8 cellular contexts compared by ENCODE assay signal in genomic region chr6:25601797-25602679, GRCh38. TPM values are rescaled to one million over a fixed set of nuclear protein-coding genes. Genes with fewer than 3 reads are reported as not detected.
A peak's percentile ranks its signal among the peaks of the same experiment; 100 is the strongest.
DNase-seq lines count a peak whose midpoint lies in the region; ATAC-seq, FAIRE-seq and TF ChIP-seq lines count a peak whose summit lies in the region.

No MANE protein-coding gene starts in this region.

- peaks cover 10% of the 10 kb centered on the region for H3K4me1 Mint-ChIP-seq in endodermal cell

- H3K36me3 Mint-ChIP-seq in endodermal cell (ENCODE audit: low read depth): peaks cover 19% of the 10 kb centered on the region

- H3K27me3 ChIP-seq in endodermal cell (ENCODE audit: control insufficient read depth, insufficient read depth, low read length, poor library complexity, severe bottlenecking) (no peaks in the 10 kb centered on the region), neuronal stem cell (ENCODE audit: control insufficient read depth in 3 of 3, insufficient read depth in 3 of 3, low read depth in 1 of 3, low read length in 3 of 3) (no peaks in the 10 kb centered on the region)

- no peak overlapping the region for H3K18ac ChIP-seq in neuronal stem cell (ENCODE audit: low read length)

- peaks cover 6% of the 10 kb centered on the region for H3K4me1 ChIP-seq in endodermal cell (ENCODE audit: control insufficient read depth, insufficient read depth, low read length)
- peaks cover 0 to 1% of the 10 kb centered on the region in 2 donors for H3K4me1 ChIP-seq in neuronal stem cell (ENCODE audit: control insufficient read depth in 2 of 2, insufficient read depth in 1 of 2, low read depth in 1 of 2, low read length in 2 of 2)

- H3K4me3 Mint-ChIP-seq in endodermal cell: no peak overlapping the region

- H2BK12ac ChIP-seq in neuronal stem cell (ENCODE audit: low read length): no peak overlapping the region

- H2BK120ac ChIP-seq in neuronal stem cell (ENCODE audit: low read depth, low read length): no peak overlapping the region

- no peaks in the 10 kb centered on the region for H3K9me3 Mint-ChIP-seq in endodermal cell

- H3K79me1 ChIP-seq in neuronal stem cell (ENCODE audit: low read depth, low read length): no peaks in the 10 kb centered on the region

- H3K4me3 ChIP-seq in endodermal cell (ENCODE audit: low read length) (no peak overlapping the region), neuronal stem cell (ENCODE audit: low read length in 2 of 2) (no peak overlapping the region)

- H3K27me3 Mint-ChIP-seq in endodermal cell (ENCODE audit: insufficient read depth): no peaks in the 10 kb centered on the region

- H2AK5ac ChIP-seq in neuronal stem cell (ENCODE audit: low read depth, low read length): no peak overlapping the region

- peaks cover 5% of the 10 kb centered on the region for H3K36me3 ChIP-seq in endodermal cell (ENCODE audit: control insufficient read depth, insufficient read depth, low read length)
- no peaks in the 10 kb centered on the region for H3K36me3 ChIP-seq in neuronal stem cell (replicated peaks in 1 of 2; ENCODE audit: control insufficient read depth in 2 of 2, insufficient read depth in 2 of 2, low read length in 2 of 2)

- no peak overlapping the region for H3K14ac ChIP-seq in neuronal stem cell (ENCODE audit: low read length)

- H3K23ac ChIP-seq in neuronal stem cell (ENCODE audit: low read depth, low read length, poor library complexity): no peak overlapping the region

- H3K9ac ChIP-seq in endodermal cell (ENCODE audit: extremely low read depth, low read length, poor library complexity, severe bottlenecking): no peak overlapping the region
- H3K9ac ChIP-seq in neuronal stem cell (ENCODE audit: low read depth, low read length, poor library complexity): no peak overlapping the region

- FAIRE-seq in HTR-8/SVneo (lab: Jason Lieb, UNC): no peak

- TF ChIP-seq CTCF in endodermal cell (conservative IDR thresholded peaks at IDR 0.05): peak; percentile 87

- ATAC-seq in HG03432 (IDR thresholded peaks at IDR 0.05; ENCODE audit: unreplicated experiment) (no peak), GM19395 (IDR thresholded peaks at IDR 0.05; ENCODE audit: unreplicated experiment) (no peak)

- no peak overlapping the region for H3K4me2 ChIP-seq in neuronal stem cell (ENCODE audit: insufficient read depth, low read length, poor library complexity, severe bottlenecking)

- H3K4ac ChIP-seq in neuronal stem cell (ENCODE audit: low read length): no peak overlapping the region

- peak overlapping the region; percentile 15 for H3K27ac Mint-ChIP-seq in endodermal cell

- H4K8ac ChIP-seq in neuronal stem cell (ENCODE audit: low read depth, low read length): no peak overlapping the region

- 51 to 60% methylated on average over 2 to 4 of the region's 4 CpGs for WGBS in endodermal cell (ENCODE audit: insufficient coverage in 1 of 2, insufficient read length in 1 of 2), 2 experiments
- no CpG with 5 or more reads among the region's 4 CpGs for WGBS in neuronal stem cell (ENCODE audit: extremely low coverage in 2 of 2, insufficient read length in 2 of 2, insufficient replicate concordance in 1 of 2), 2 donors

- H2BK5ac ChIP-seq in neuronal stem cell (ENCODE audit: low read length): no peak overlapping the region

- H2AFZ ChIP-seq in neuronal stem cell (ENCODE audit: low read length): no peak overlapping the region

- H3K27ac ChIP-seq in endodermal cell (ENCODE audit: low read depth, low read length) (no peak overlapping the region), neuronal stem cell (replicated peaks; ENCODE audit: low read length) (no peak overlapping the region)

- H3K9me3 ChIP-seq in endodermal cell (ENCODE audit: control insufficient read depth, low read length) (no peaks in the 10 kb centered on the region), neuronal stem cell (replicated peaks in 1 of 2; ENCODE audit: control insufficient read depth in 2 of 2, insufficient read depth in 1 of 2, low read depth in 1 of 2, low read length in 2 of 2) (no peaks in the 10 kb centered on the region)

- H4K91ac ChIP-seq in neuronal stem cell (ENCODE audit: low read depth, low read length, poor library complexity): no peak overlapping the region

- no peak overlapping the region for H2BK15ac ChIP-seq in neuronal stem cell (ENCODE audit: low read length)

- DNase-seq in COLO668 (lab: John Stamatoyannopoulos, UW; ENCODE audit: unreplicated experiment) (peak; percentile 14), HTR-8/SVneo (ENCODE audit: insufficient read length, low spot score) (peak; percentile 48), OCI-M1 (lab: John Stamatoyannopoulos, UW) (peak; percentile 87), endodermal cell (no peak), neuronal stem cell (ENCODE audit: low spot score) (peak; percentile 27)
- DNase-seq in activated CD4-positive, alpha-beta T cell treated with anti-CD3 and anti-CD28 coated beads for 48 hours: no peak

RNA-seq across cellular contexts. Expression of gene SCGN, which starts 50.0 kb away (rescaled TPM):
- total RNA-seq in endodermal cell: not detected
- not detected for polyA plus RNA-seq in endodermal cell (2013, experiment 1 of 2)
- polyA plus RNA-seq in endodermal cell (2013, experiment 2 of 2): not detected
- polyA plus RNA-seq in neuronal stem cell (2013, experiment 1 of 2): 0.03 TPM
- polyA plus RNA-seq in neuronal stem cell (2013, experiment 2 of 2): not detected

Comparison
In these comparisons a context has a peak if more than half of its experiments do, and no peak if none do; other contexts are left out.
1. DNase-seq: peak in COLO668 (single experiment), HTR-8/SVneo (single experiment), OCI-M1 (single experiment) and neuronal stem cell (single experiment); none in endodermal cell (single experiment) and activated CD4-positive, alpha-beta T cell treated with anti-CD3 and anti-CD28 coated beads for 48 hours (single experiment).